Comparison of ENCODE assay signal across 9 cellular contexts in genomic region chr17:76733618-76733957, GRCh38. TPM values are rescaled to one million over a fixed set of nuclear protein-coding genes. Genes with fewer than 3 reads are reported as not detected.
DNase-seq lines count a peak whose midpoint lies in the region; ATAC-seq and TF ChIP-seq lines count a peak whose summit lies in the region.
"Had no signal": no experiment of that assay in that cellular context is flagged by ENCODE, and none has a peak within 500 bp of the region (broad histone marks: within the 10 kb centered on the region; RNA-seq: fewer than 3 reads in every experiment).

No MANE protein-coding gene starts in this region.

- H3K27ac Mint-ChIP-seq in CD4-positive, CD25-positive, alpha-beta regulatory T cell, result peak overlapping the region in 2 of 3 donors; percentile 65 to 99
- H3K27ac Mint-ChIP-seq in HFFc6, result peak overlapping the region; percentile 96
- peak overlapping the region; percentile 98 for H3K27ac Mint-ChIP-seq in activated naive CD8-positive, alpha-beta T cell treated with anti-CD3 and anti-CD28 coated beads, Interleukin-2, amount 50 U/mL, for 24 hours
- peak overlapping the region in 9 of 10 donors; percentile 30 to 97 (median 93) for H3K27ac Mint-ChIP-seq in naive thymus-derived CD8-positive, alpha-beta T cell

- no peak for ATAC-seq in CD4-positive, CD25-positive, alpha-beta regulatory T cell (ENCODE audit: low read depth in 2 of 2)
- ATAC-seq in activated naive CD8-positive, alpha-beta T cell treated with anti-CD3 and anti-CD28 coated beads, Interleukin-2, amount 50 U/mL, for 24 hours, result no peak
- no peak for ATAC-seq in naive thymus-derived CD8-positive, alpha-beta T cell

- H3K4me1 ChIP-seq in CD4-positive, CD25-positive, alpha-beta regulatory T cell (ENCODE audit: control insufficient read depth, insufficient read depth, low read length, poor library complexity, severe bottlenecking), result peaks cover 77% of the 10 kb centered on the region
- peaks cover 0 to 2% of the 10 kb centered on the region in 2 experiments for H3K4me1 ChIP-seq in trophoblast cell (ENCODE audit: control insufficient read depth in 1 of 2, insufficient read depth in 2 of 2, low read length in 2 of 2)

- no peaks in the 10 kb centered on the region for H3K27me3 ChIP-seq in CD4-positive, CD25-positive, alpha-beta regulatory T cell (ENCODE audit: control insufficient read depth, insufficient read depth, low read length)
- no peaks in the 10 kb centered on the region for H3K27me3 ChIP-seq in trophoblast cell (ENCODE audit: insufficient read depth, low read length)

- no peak for DNase-seq in CD4-positive, CD25-positive, alpha-beta regulatory T cell
- no peak for DNase-seq in HFFc6
- DNase-seq in activated naive CD8-positive, alpha-beta T cell treated with anti-CD3 and anti-CD28 coated beads, Interleukin-2, amount 50 U/mL, for 24 hours, result no peak
- DNase-seq in naive thymus-derived CD8-positive, alpha-beta T cell, result no peak
- DNase-seq in trophoblast cell, result no peak
- no peak for DNase-seq in LoVo (ENCODE audit: low spot score)
- no peak for DNase-seq in globus pallidus (ENCODE audit: low spot score)
- no peak for DNase-seq in NCI-H2171 treated with DMSO at 0.1 percent for 48 hours (lab: John Stamatoyannopoulos, UW)
- DNase-seq: kidney had no signal

- no peak overlapping the region for H3K18ac ChIP-seq in trophoblast cell (ENCODE audit: low read length)

- peaks cover 29 to 71% (median 53%) of the 10 kb centered on the region in 4 donors for H3K4me1 Mint-ChIP-seq in CD4-positive, CD25-positive, alpha-beta regulatory T cell
- peaks cover 39% of the 10 kb centered on the region for H3K4me1 Mint-ChIP-seq in HFFc6 (ENCODE audit: low read depth)
- peaks cover 59% of the 10 kb centered on the region for H3K4me1 Mint-ChIP-seq in activated naive CD8-positive, alpha-beta T cell treated with anti-CD3 and anti-CD28 coated beads, Interleukin-2, amount 50 U/mL, for 24 hours
- H3K4me1 Mint-ChIP-seq in naive thymus-derived CD8-positive, alpha-beta T cell, result peaks cover 31 to 72% (median 68%) of the 10 kb centered on the region in 4 donors

- peak overlapping the region; percentile 90 for H3K4me3 ChIP-seq in CD4-positive, CD25-positive, alpha-beta regulatory T cell (ENCODE audit: low read depth, low read length)
- H3K4me3 ChIP-seq in trophoblast cell (ENCODE audit: low read depth, low read length), result no peak overlapping the region

- peaks cover 44% of the 10 kb centered on the region for H3K36me3 Mint-ChIP-seq in CD4-positive, CD25-positive, alpha-beta regulatory T cell
- peaks cover 40% of the 10 kb centered on the region for H3K36me3 Mint-ChIP-seq in HFFc6 (ENCODE audit: low read depth)
- H3K36me3 Mint-ChIP-seq in activated naive CD8-positive, alpha-beta T cell treated with anti-CD3 and anti-CD28 coated beads, Interleukin-2, amount 50 U/mL, for 24 hours (ENCODE audit: low read depth), result peaks cover 63% of the 10 kb centered on the region
- peaks cover 21 to 72% (median 34%) of the 10 kb centered on the region in 3 donors for H3K36me3 Mint-ChIP-seq in naive thymus-derived CD8-positive, alpha-beta T cell

- no peak overlapping the region for H2AFZ ChIP-seq in trophoblast cell (ENCODE audit: insufficient read depth, low read length, poor library complexity)

- H3K14ac ChIP-seq in trophoblast cell (ENCODE audit: low read length), result no peak overlapping the region

- H3K79me2 ChIP-seq in trophoblast cell (ENCODE audit: control insufficient read depth, insufficient read depth, low read length, poor library complexity), result peaks cover 18% of the 10 kb centered on the region

- peaks cover 10% of the 10 kb centered on the region for H3K27me3 Mint-ChIP-seq in CD4-positive, CD25-positive, alpha-beta regulatory T cell
- H3K27me3 Mint-ChIP-seq in HFFc6 (ENCODE audit: insufficient read depth), result peaks cover 15% of the 10 kb centered on the region
- no peaks in the 10 kb centered on the region for H3K27me3 Mint-ChIP-seq in activated naive CD8-positive, alpha-beta T cell treated with anti-CD3 and anti-CD28 coated beads, Interleukin-2, amount 50 U/mL, for 24 hours
- H3K27me3 Mint-ChIP-seq in naive thymus-derived CD8-positive, alpha-beta T cell, result no peaks in the 10 kb centered on the region

- H3K4ac ChIP-seq in trophoblast cell (ENCODE audit: low read depth, low read length), result no peak overlapping the region

- H3K9me3 Mint-ChIP-seq in CD4-positive, CD25-positive, alpha-beta regulatory T cell, result peaks cover 0 to 3% (median 0%) of the 10 kb centered on the region in 7 donors
- H3K9me3 Mint-ChIP-seq in HFFc6, result no peaks in the 10 kb centered on the region
- H3K9me3 Mint-ChIP-seq in activated naive CD8-positive, alpha-beta T cell treated with anti-CD3 and anti-CD28 coated beads, Interleukin-2, amount 50 U/mL, for 24 hours, result no peaks in the 10 kb centered on the region
- no peaks in the 10 kb centered on the region for H3K9me3 Mint-ChIP-seq in naive thymus-derived CD8-positive, alpha-beta T cell

- H3K79me1 ChIP-seq in trophoblast cell (ENCODE audit: low read length), result peaks cover 17% of the 10 kb centered on the region

- H2AK5ac ChIP-seq in trophoblast cell (ENCODE audit: low read length), result no peak overlapping the region

- no peak overlapping the region for H2BK120ac ChIP-seq in trophoblast cell (ENCODE audit: insufficient read depth, low read length, poor library complexity)

- no peak overlapping the region for H4K12ac ChIP-seq in trophoblast cell (ENCODE audit: low read depth, low read length)

- peak overlapping the region; percentile 99 for H3K27ac ChIP-seq in CD4-positive, CD25-positive, alpha-beta regulatory T cell (ENCODE audit: insufficient read depth, low read length, poor library complexity, severe bottlenecking)
- H3K27ac ChIP-seq in trophoblast cell (ENCODE audit: low read depth, low read length), result no peak overlapping the region

- H3K36me3 ChIP-seq in CD4-positive, CD25-positive, alpha-beta regulatory T cell (ENCODE audit: control insufficient read depth, insufficient read depth, low read length), result peaks cover 51% of the 10 kb centered on the region
- peaks cover 10 to 22% of the 10 kb centered on the region in 2 experiments for H3K36me3 ChIP-seq in trophoblast cell (ENCODE audit: control insufficient read depth in 1 of 2, insufficient read depth in 2 of 2, low read length in 2 of 2)

- H2BK5ac ChIP-seq in trophoblast cell (ENCODE audit: low read depth, low read length, poor library complexity), result no peak overlapping the region

- no peak for TF ChIP-seq CTCF in HFFc6 (IDR thresholded peaks at IDR 0.05)

- no CpG with 5 or more reads among the region's 1 CpG for WGBS in trophoblast cell (ENCODE audit: extremely low coverage, insufficient coverage, insufficient read length)

- H4K8ac ChIP-seq in trophoblast cell (ENCODE audit: low read depth, low read length), result no peak overlapping the region

- no peak overlapping the region for H3K23ac ChIP-seq in trophoblast cell (ENCODE audit: low read length)

- peak overlapping the region; percentile 88 to 97 (median 96) for H3K4me3 Mint-ChIP-seq in CD4-positive, CD25-positive, alpha-beta regulatory T cell
- peak overlapping the region; percentile 99 for H3K4me3 Mint-ChIP-seq in HFFc6
- peak overlapping the region; percentile 98 for H3K4me3 Mint-ChIP-seq in activated naive CD8-positive, alpha-beta T cell treated with anti-CD3 and anti-CD28 coated beads, Interleukin-2, amount 50 U/mL, for 24 hours
- peak overlapping the region; percentile 90 to 98 (median 94) for H3K4me3 Mint-ChIP-seq in naive thymus-derived CD8-positive, alpha-beta T cell

- H2BK12ac ChIP-seq in trophoblast cell (ENCODE audit: low read length), result no peak overlapping the region

- no peak overlapping the region for H3K9ac ChIP-seq in trophoblast cell (ENCODE audit: low read length)

- H3K4me2 ChIP-seq in trophoblast cell (ENCODE audit: low read length), result no peak overlapping the region

- no peak overlapping the region for H4K91ac ChIP-seq in trophoblast cell (ENCODE audit: low read depth, low read length)

- no peaks in the 10 kb centered on the region for H3K9me3 ChIP-seq in CD4-positive, CD25-positive, alpha-beta regulatory T cell (ENCODE audit: control insufficient read depth in 2 of 2, low read length in 2 of 2)
- H3K9me3 ChIP-seq in trophoblast cell (ENCODE audit: insufficient read depth, low read depth, low read length), result no peaks in the 10 kb centered on the region

- POLR2A ChIA-PET in naive thymus-derived CD8-positive, alpha-beta T cell (lab: Charles Lee), result interaction anchor here (0.6 to 7.2 kb wide), 4 partner anchors 19 to 83 kb away, joined by 3 to 93 read pairs (median 5); no protein-coding TSS in a partner anchor

RNA-seq across cellular contexts. Expression of gene SRSF2, which starts 3.5 kb away (rescaled TPM):
- 444 TPM for total RNA-seq in CD4-positive, CD25-positive, alpha-beta regulatory T cell
- polyA plus RNA-seq in CD4-positive, CD25-positive, alpha-beta regulatory T cell, result 100 to 1,000 TPM in 1 of 4 donors, 10 to 100 TPM in 3; 86.0 to 113 (median 93.7) TPM
- 100 to 1,000 TPM; 179 to 220 (median 215) TPM for total RNA-seq in HFFc6 (2021; fragmentation: NEBNext Ultra II Directional; extraction: Animal tissue kit (Norgen Biotek cat#: 25700))
- total RNA-seq in naive thymus-derived CD8-positive, alpha-beta T cell, result 100 to 1,000 TPM; 358 to 377 TPM
- polyA plus RNA-seq in naive thymus-derived CD8-positive, alpha-beta T cell, result 100 to 1,000 TPM; 101 to 106 (median 105) TPM
- 205 and 216 TPM in 2 replicates for polyA plus RNA-seq in trophoblast cell (2013)

RNA-seq across cellular contexts. Expression of gene MFSD11, which starts 4.3 kb away (rescaled TPM):
- total RNA-seq in CD4-positive, CD25-positive, alpha-beta regulatory T cell, result 45.6 TPM
- polyA plus RNA-seq in CD4-positive, CD25-positive, alpha-beta regulatory T cell, result 10 to 100 TPM; 22.3 to 38.5 (median 26.1) TPM
- 10 to 100 TPM; 16.1 to 23.4 (median 20.7) TPM for total RNA-seq in HFFc6 (2021; fragmentation: NEBNext Ultra II Directional; extraction: Animal tissue kit (Norgen Biotek cat#: 25700))
- 10 to 100 TPM; 28.2 to 30.4 TPM for total RNA-seq in naive thymus-derived CD8-positive, alpha-beta T cell
- polyA plus RNA-seq in naive thymus-derived CD8-positive, alpha-beta T cell, result 10 to 100 TPM; 18.1 to 23.6 (median 18.9) TPM
- 26.3 and 27.8 TPM in 2 replicates for polyA plus RNA-seq in trophoblast cell (2013)

RNA-seq across cellular contexts. Expression of gene METTL23, which starts 6.9 kb away (rescaled TPM):
- 44.1 TPM for total RNA-seq in CD4-positive, CD25-positive, alpha-beta regulatory T cell
- 100 to 1,000 TPM; 130 to 175 (median 162) TPM for polyA plus RNA-seq in CD4-positive, CD25-positive, alpha-beta regulatory T cell
- 10 to 100 TPM; 30.1 to 32.8 (median 31.1) TPM for total RNA-seq in HFFc6 (2021; fragmentation: NEBNext Ultra II Directional; extraction: Animal tissue kit (Norgen Biotek cat#: 25700))
- total RNA-seq in naive thymus-derived CD8-positive, alpha-beta T cell, result 10 to 100 TPM; 86.2 to 86.9 TPM
- 100 to 1,000 TPM; 140 to 154 (median 146) TPM for polyA plus RNA-seq in naive thymus-derived CD8-positive, alpha-beta T cell
- polyA plus RNA-seq in trophoblast cell (2013), result 18.7 and 18.8 TPM in 2 replicates

RNA-seq across cellular contexts. Expression of gene JMJD6, which starts 7.2 kb away (rescaled TPM):
- total RNA-seq in CD4-positive, CD25-positive, alpha-beta regulatory T cell, result 124 TPM
- polyA plus RNA-seq in CD4-positive, CD25-positive, alpha-beta regulatory T cell, result 10 to 100 TPM; 21.0 to 38.3 (median 33.6) TPM
- 10 to 100 TPM; 32.9 to 44.3 (median 37.3) TPM for total RNA-seq in HFFc6 (2021; fragmentation: NEBNext Ultra II Directional; extraction: Animal tissue kit (Norgen Biotek cat#: 25700))
- total RNA-seq in naive thymus-derived CD8-positive, alpha-beta T cell, result 10 to 100 TPM; 36.6 to 37.8 TPM
- polyA plus RNA-seq in naive thymus-derived CD8-positive, alpha-beta T cell, result 10 to 100 TPM; 10.2 to 34.2 (median 14.4) TPM
- polyA plus RNA-seq in trophoblast cell (2013), result 24.2 and 25.4 TPM in 2 replicates

RNA-seq across cellular contexts. Expression of gene MXRA7, which starts 22.8 kb away (rescaled TPM):
- 5.0 TPM for total RNA-seq in CD4-positive, CD25-positive, alpha-beta regulatory T cell
- polyA plus RNA-seq in CD4-positive, CD25-positive, alpha-beta regulatory T cell, result 1 to 10 TPM; 2.2 to 8.8 (median 5.4) TPM
- total RNA-seq in HFFc6 (2021; fragmentation: NEBNext Ultra II Directional; extraction: Animal tissue kit (Norgen Biotek cat#: 25700)), result 100 to 1,000 TPM; 180 to 259 (median 192) TPM
- 10 to 100 TPM; 13.9 to 16.3 TPM for total RNA-seq in naive thymus-derived CD8-positive, alpha-beta T cell
- polyA plus RNA-seq in naive thymus-derived CD8-positive, alpha-beta T cell, result 10 to 100 TPM in 1 of 3 donors, 1 to 10 TPM in 2; 2.2 to 25.3 (median 5.4) TPM
- 84.3 and 85.1 TPM in 2 replicates for polyA plus RNA-seq in trophoblast cell (2013)
